Comparison of ENCODE assay signal across 27 cellular contexts in genomic region chr12:109671482-109671881, GRCh38.
"Had no signal": no experiment of that assay in that cellular context is flagged by ENCODE, and none has a peak within 500 bp of the region (broad histone marks: within the 10 kb centered on the region; RNA-seq: fewer than 3 reads in every experiment).

No MANE protein-coding gene starts in this region.

- H3K4me2 ChIP-seq: KMS-11, PC-9 had no signal

- ATAC-seq: activated CD8-positive, alpha-beta memory T cell treated with anti-CD3 and anti-CD28 coated beads, Interleukin-2, amount 10 ng/mL, durations not matched to agents 7 days and 5 days; activated naive CD4-positive, alpha-beta T cell treated with anti-CD3 and anti-CD28 coated beads, Interleukin-2, amount 50 U/mL, for 72 hours; activated naive CD8-positive, alpha-beta T cell treated with anti-CD3 and anti-CD28 coated beads, Interleukin-2, amount 50 U/mL, for 24 hours; body of pancreas; Right ventricle myocardium inferior; T-cell had no signal

- H3K9me3 ChIP-seq: body of pancreas had no signal

- H3K9ac ChIP-seq: KMS-11 had no signal

- H3K4me1 Mint-ChIP-seq: activated B cell treated with CpG ODN at 0.5 μM for 24 hours; activated CD4-positive, alpha-beta T cell treated with anti-CD3 and anti-CD28 coated beads, Interleukin-2, amount 10 ng/mL, durations not matched to agents 24 days and 14 days; activated CD8-positive, alpha-beta memory T cell treated with anti-CD3 and anti-CD28 coated beads, Interleukin-2, amount 10 ng/mL, durations not matched to agents 7 days and 5 days; activated naive CD8-positive, alpha-beta T cell treated with anti-CD3 and anti-CD28 coated beads, Interleukin-2, amount 50 U/mL, for 24 hours; T-cell had no signal

- DNase-seq: activated B cell treated with CpG ODN at 0.5 μM for 24 hours; activated CD4-positive, alpha-beta T cell treated with anti-CD3 and anti-CD28 coated beads for 1 hour; activated CD4-positive, alpha-beta T cell treated with anti-CD3 and anti-CD28 coated beads, Interleukin-2, amount 10 ng/mL, durations not matched to agents 24 days and 14 days; activated CD4-positive, alpha-beta T cell treated with anti-CD3 and anti-CD28 coated beads, Interleukin-2, amount 50 U/mL, for 48 hours; activated CD8-positive, alpha-beta memory T cell treated with anti-CD3 and anti-CD28 coated beads, Interleukin-2, amount 10 ng/mL, durations not matched to agents 7 days and 5 days; activated effector memory CD4-positive, alpha-beta T cell treated with anti-CD3 and anti-CD28 coated beads, Interleukin-2, amount 50 U/mL, for 16 hours; activated naive CD4-positive, alpha-beta T cell treated with Interleukin-2 at 50 U/mL for 16 hours; activated naive CD8-positive, alpha-beta T cell treated with anti-CD3 and anti-CD28 coated beads, Interleukin-2, amount 50 U/mL, for 24 hours; activated T-cell treated with anti-CD3 and anti-CD28 coated beads, Interleukin-2, amount 50 U/mL, for 24 hours; amniotic stem cell; body of pancreas; NCI-H1092; NCI-H1930; NCI-H446 treated with DMSO at 0.1 percent for 48 hours; NCI-H524 treated with DMSO at 0.1 percent for 48 hours; NCI-H748 treated with DMSO at 0.1 percent for 48 hours; PC-9; T-cell; T-helper 2 cell; T1000 had no signal

- H3K27ac ChIP-seq: ascending aorta, body of pancreas, cardiac muscle cell, KMS-11, PC-9, SK-N-MC had no signal

- H3K27me3 ChIP-seq: ascending aorta, body of pancreas, cardiac muscle cell had no signal

- H3K4me3 Mint-ChIP-seq: activated B cell treated with CpG ODN at 0.5 μM for 24 hours; activated CD4-positive, alpha-beta T cell treated with anti-CD3 and anti-CD28 coated beads, Interleukin-2, amount 10 ng/mL, durations not matched to agents 24 days and 14 days; activated CD8-positive, alpha-beta memory T cell treated with anti-CD3 and anti-CD28 coated beads, Interleukin-2, amount 10 ng/mL, durations not matched to agents 7 days and 5 days; activated naive CD8-positive, alpha-beta T cell treated with anti-CD3 and anti-CD28 coated beads, Interleukin-2, amount 50 U/mL, for 24 hours; activated T-cell treated with anti-CD3 and anti-CD28 coated beads, Interleukin-2, amount 50 U/mL, for 24 hours; T-cell had no signal

- H3K36me3 ChIP-seq: ascending aorta, cardiac muscle cell had no signal

- H3K4me1 ChIP-seq: ascending aorta, body of pancreas had no signal

- H3K9me3 Mint-ChIP-seq: activated B cell treated with CpG ODN at 0.5 μM for 24 hours; activated CD4-positive, alpha-beta T cell treated with anti-CD3 and anti-CD28 coated beads, Interleukin-2, amount 10 ng/mL, durations not matched to agents 24 days and 14 days; activated naive CD4-positive, alpha-beta T cell treated with anti-CD3 and anti-CD28 coated beads, Interleukin-2, amount 50 U/mL, for 72 hours; activated naive CD8-positive, alpha-beta T cell treated with anti-CD3 and anti-CD28 coated beads, Interleukin-2, amount 50 U/mL, for 24 hours; activated T-cell treated with anti-CD3 and anti-CD28 coated beads, Interleukin-2, amount 50 U/mL, for 24 hours; T-cell had no signal

- H2AFZ ChIP-seq: PC-9 had no signal

- H3K4me3 ChIP-seq: ascending aorta, body of pancreas, cardiac muscle cell, PC-9, SK-N-MC had no signal

- H3K27ac Mint-ChIP-seq: activated B cell treated with CpG ODN at 0.5 μM for 24 hours; activated CD4-positive, alpha-beta T cell treated with anti-CD3 and anti-CD28 coated beads, Interleukin-2, amount 10 ng/mL, durations not matched to agents 24 days and 14 days; activated CD8-positive, alpha-beta memory T cell treated with anti-CD3 and anti-CD28 coated beads, Interleukin-2, amount 10 ng/mL, durations not matched to agents 7 days and 5 days; activated naive CD4-positive, alpha-beta T cell treated with anti-CD3 and anti-CD28 coated beads, Interleukin-2, amount 50 U/mL, for 72 hours; activated naive CD8-positive, alpha-beta T cell treated with anti-CD3 and anti-CD28 coated beads, Interleukin-2, amount 50 U/mL, for 24 hours; activated T-cell treated with anti-CD3 and anti-CD28 coated beads, Interleukin-2, amount 50 U/mL, for 24 hours; T-cell had no signal

- H3K36me3 Mint-ChIP-seq: activated CD8-positive, alpha-beta memory T cell treated with anti-CD3 and anti-CD28 coated beads, Interleukin-2, amount 10 ng/mL, durations not matched to agents 7 days and 5 days; activated naive CD4-positive, alpha-beta T cell treated with anti-CD3 and anti-CD28 coated beads, Interleukin-2, amount 50 U/mL, for 72 hours; T-cell had no signal

- FAIRE-seq: TTC549 had no signal
